9 cellular contexts compared by ENCODE assay signal in the genomic region with DNA sequence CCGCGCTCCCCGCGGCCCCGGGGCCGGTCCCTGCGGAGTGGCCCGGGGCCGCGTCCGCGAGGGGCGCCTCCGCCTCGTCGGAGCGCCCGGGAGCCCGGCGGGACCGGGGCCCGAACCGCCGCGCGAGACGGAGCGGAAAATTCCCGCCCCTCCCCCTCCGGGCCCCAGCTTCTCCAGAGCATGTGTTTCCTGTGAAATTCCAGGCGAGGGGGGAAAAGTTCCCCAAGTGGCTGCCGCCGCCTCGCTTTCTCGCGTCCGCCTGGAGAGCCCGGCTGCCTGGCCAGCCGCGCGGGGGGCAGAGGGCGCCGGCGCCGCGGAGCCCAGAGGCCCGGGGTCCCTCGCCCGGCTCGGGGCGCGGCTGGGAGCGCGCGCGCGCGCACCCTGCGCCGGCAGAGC. TPM values are rescaled to one million over a fixed set of nuclear protein-coding genes. Genes with fewer than 3 reads are reported as not detected.
DNase-seq lines count a peak whose midpoint lies in the region; ATAC-seq, FAIRE-seq and TF ChIP-seq lines count a peak whose summit lies in the region.
"Had no signal": no experiment of that assay in that cellular context is flagged by ENCODE, and none has a peak within 500 bp of the region (broad histone marks: within the 10 kb centered on the region; RNA-seq: fewer than 3 reads in every experiment).

No MANE protein-coding gene starts in this region.

- RAD21 ChIA-PET in GM12878 (lab: Charles Lee; ENCODE audit: unreplicated experiment), result no interaction called here

- no peak overlapping the region for H3K9ac ChIP-seq in GM12878 (ENCODE audit: control insufficient read depth, insufficient read depth, low read length)

- H3K4me1 ChIP-seq in GM12878 (ENCODE audit: control insufficient read depth, insufficient read depth, low read length) (0 out of 2 replicates have a peak, but pooled peaks cover 3% of the 10 kb centered on the region), suprapubic skin (peaks cover 24% of the 10 kb centered on the region)

- 23% methylated on average over 51 of the region's 60 CpGs for WGBS in GM12878 (ENCODE audit: insufficient coverage, insufficient replicate concordance, low lambda C conversion rate, missing lambda C conversion rate)
- 0% methylated on average over 5 of the region's 60 CpGs for WGBS in suprapubic skin

- no peaks in the 10 kb centered on the region for H3K36me3 ChIP-seq in GM12878 (ENCODE audit: control insufficient read depth in 2 of 2, insufficient read depth in 2 of 2, low read length in 1 of 2)
- H3K36me3 ChIP-seq in suprapubic skin, result no peaks in the 10 kb centered on the region

- SMC1A ChIA-PET in GM12878 (lab: Charles Lee; ENCODE audit: uncharacterized antibody, unreplicated experiment), result no interaction called here

- POLR2A ChIA-PET in HEK293T (lab: Yijun Ruan, JAX), result no interaction called here
- POLR2A ChIA-PET in GM12878 (lab: Charles Lee), result no interaction called here

- in situ Hi-C loops in GM12878 (cut with MboI), result loop anchor here (10.0 kb wide), 1 partner anchor 531 kb away; no protein-coding TSS in a partner anchor

- no peak for ATAC-seq in GM12878
- no peak for ATAC-seq in GM21737 (IDR thresholded peaks at IDR 0.05; ENCODE audit: unreplicated experiment)
- ATAC-seq in GM21447 (IDR thresholded peaks at IDR 0.05; ENCODE audit: unreplicated experiment), result no peak

- no peak for TF ChIP-seq CTCF in GM12878 (IDR thresholded peaks at IDR 0.05 in 2 of 3, conservative IDR thresholded peaks at IDR 0.05 in 1 of 3; ENCODE audit: control insufficient read depth in 2 of 3, extremely low read depth in 1 of 3, insufficient read depth in 1 of 3, low read depth in 3 of 3, low read length in 3 of 3)
- no peak for TF ChIP-seq CTCF in suprapubic skin (IDR thresholded peaks at IDR 0.05)

- CTCF ChIA-PET in HEK293T (lab: Yijun Ruan, JAX) (interaction anchor here (0.6 kb wide), 1 partner anchor 334 kb away, joined by 3 read pairs; no protein-coding TSS in a partner anchor), GM12878 (lab: Yijun Ruan, JAX) (no interaction called here)

- H3K9me3 ChIP-seq in GM12878 (replicated peaks; ENCODE audit: control insufficient read depth, insufficient read depth, low read length), result no peaks in the 10 kb centered on the region
- H3K9me3 ChIP-seq in suprapubic skin, result no peaks in the 10 kb centered on the region

- intact Hi-C loops in GM12878 (cut with micrococcal nuclease; ENCODE audit: unreplicated experiment), result no loop called here

- peaks cover 15 to 20% of the 10 kb centered on the region in 2 experiments; a peak in 3 of 4 replicates for H3K27me3 ChIP-seq in GM12878 (replicated peaks in 1 of 2; ENCODE audit: control insufficient read depth in 2 of 2, insufficient read depth in 2 of 2, low read length in 1 of 2)
- H3K27me3 ChIP-seq in layer of hippocampus (ENCODE audit: control insufficient read depth, insufficient read depth, low read length), result no peaks in the 10 kb centered on the region
- H3K27me3 ChIP-seq in suprapubic skin, result peaks cover 58% of the 10 kb centered on the region

- no TSS peak for BruUV-seq in GM12878 (replicated peaks; lab: Mats Ljungman, UMichigan)

- 0 out of 2 replicates have a peak overlapping the region, but pooled peaks have one; percentile 13 for H3K4me2 ChIP-seq in GM12878 (ENCODE audit: control insufficient read depth, insufficient read depth)

- TF ChIP-seq RAD21 in GM12878 (IDR thresholded peaks at IDR 0.05; ENCODE audit: insufficient read depth, low read depth, low read length), result no peak

- no peak overlapping the region for H2AFZ ChIP-seq in GM12878 (ENCODE audit: control insufficient read depth, low read depth, low read length)

- H3K27ac ChIP-seq in GM12878 (ENCODE audit: control insufficient read depth, insufficient read depth), result no peak overlapping the region
- peak overlapping the region; percentile 27 for H3K27ac ChIP-seq in layer of hippocampus (ENCODE audit: low read depth, low read length)
- H3K27ac ChIP-seq in suprapubic skin, result no peak overlapping the region

- TF ChIP-seq POLR2A in GM12878 (IDR thresholded peaks at IDR 0.05; ENCODE audit: low read depth, low read length) (no peak), suprapubic skin (IDR thresholded peaks at IDR 0.05) (no peak)

- FAIRE-seq in GM12878 (lab: Jason Lieb, UNC), result no peak

- no peaks in the 10 kb centered on the region for H4K20me1 ChIP-seq in GM12878 (ENCODE audit: control insufficient read depth, insufficient read depth)

- DNase-seq in HEK293T (ENCODE audit: extremely low spot score), result peak; percentile 13
- no peak for DNase-seq in GM12878 (ENCODE audit: low read depth, low spot score)
- DNase-seq in suprapubic skin (ENCODE audit: low spot score in 2 of 2), result no peak
- no peak for DNase-seq in NCI-H345 treated with DMSO at 0.1 percent for 48 hours (lab: John Stamatoyannopoulos, UW; ENCODE audit: unreplicated experiment)
- DNase-seq: activated CD4-positive, alpha-beta T cell treated with anti-CD3 and anti-CD28 coated beads, Interleukin-2, amount 50 U/mL, for 4 hours; effector CD8-positive, alpha-beta T cell had no signal

- no peaks in the 10 kb centered on the region for H3K79me2 ChIP-seq in GM12878 (ENCODE audit: control insufficient read depth, insufficient read depth, low read length)

- H3K4me3 ChIP-seq in GM12878, result no peak overlapping the region
- H3K4me3 ChIP-seq in suprapubic skin, result peak overlapping the region; percentile 62

- TF ChIP-seq EP300 in GM12878 (IDR thresholded peaks at IDR 0.05; ENCODE audit: borderline replicate concordance in 1 of 2, control insufficient read depth in 1 of 2, low read depth in 2 of 2, low read length in 2 of 2) (no peak), suprapubic skin (IDR thresholded peaks at IDR 0.05) (no peak)

TF ChIP-seq in HEK293T, 16 proteins besides CTCF, POLR2A, EP300 and RAD21 (continues in another document):
- TF ChIP-seq PKNOX1 (IDR thresholded peaks at IDR 0.05) (no peak), L3MBTL2 (conservative IDR thresholded peaks at IDR 0.05) (no peak), LEF1 (IDR thresholded peaks at IDR 0.05; ENCODE audit: borderline replicate concordance) (no peak)

TF ChIP-seq in GM12878, 131 proteins besides CTCF, POLR2A, EP300 and RAD21:
- TF ChIP-seq SUZ12 (IDR thresholded peaks at IDR 0.05; ENCODE audit: unreplicated experiment), result peak; percentile 46
- no peak for TF ChIP-seq GATAD2B (conservative IDR thresholded peaks at IDR 0.05; ENCODE audit: low read depth)
- TF ChIP-seq CHD4 (IDR thresholded peaks at IDR 0.05), result no peak
- no peak for TF ChIP-seq ZNF207 (IDR thresholded peaks at IDR 0.05; ENCODE audit: borderline replicate concordance)
- TF ChIP-seq SPI1 (IDR thresholded peaks at IDR 0.05; ENCODE audit: borderline replicate concordance, insufficient read depth, low read depth, low read length), result no peak

RNA-seq across cellular contexts. Expression of gene CACNA1C, which starts 0.9 kb away (rescaled TPM):
- total RNA-seq in GM12878 (2013; cell fraction: nucleolus; rRNA removed), result not detected in 2 replicates
- total RNA-seq in GM12878 (2014; rRNA removed) (under 0.01 and 0.05 TPM in 2 replicates), GM12878 (2014; rRNA removed; fragmentation: Illumina TruSeq; extraction: Trizol) (not detected in 2 replicates), GM12878 (2021) (0.13 TPM in 1 of 2 replicates, not detected in the other), suprapubic skin (1 to 10 TPM; 1.4 to 3.7 (median 2.2) TPM)
- 0.35 TPM for polyA plus RNA-seq in GM12878 (2011; ENCODE audit: low read depth)
- polyA plus RNA-seq in GM12878 (2011; rRNA removed) (not detected in 2 replicates), GM12878 (2014; fragmentation: Illumina TruSeq; extraction: Trizol) (0.09 TPM in 1 of 2 replicates, not detected in the other), GM12878 (2014; fragmentation: Nextera tagmentation; extraction: Ambion mirVana) (not detected), GM12878 (2014; rRNA removed) (0.01 TPM in 2 replicates), GM12878 (2016; fragmentation: Nextera tagmentation; extraction: Ambion mirVana) (under 1 TPM; 0.15 TPM)
- polyA plus RNA-seq in GM12878 (2011; cell fraction: cytosol; rRNA removed), result not detected in 2 replicates
- not detected in 2 replicates for polyA plus RNA-seq in GM12878 (2011; cell fraction: nucleus; rRNA removed)
- polyA plus RNA-seq in GM12878 (2012), result 0.04 TPM in 1 of 2 replicates, not detected in the other
- not detected in 2 replicates for polyA minus RNA-seq in GM12878 (2011; rRNA and poly(A)+ RNA removed)
- not detected in 2 replicates for polyA minus RNA-seq in GM12878 (2011; cell fraction: cytosol; rRNA and poly(A)+ RNA removed)
- polyA minus RNA-seq in GM12878 (2011; cell fraction: nucleus; rRNA and poly(A)+ RNA removed), result not detected in 2 replicates

RNA-seq across cellular contexts. Expression of gene DCP1B, which starts 49.4 kb away (rescaled TPM):
- total RNA-seq in GM12878 (2013; cell fraction: nucleolus; rRNA removed), result 34.9 and 37.2 TPM in 2 replicates
- total RNA-seq in GM12878 (2014; rRNA removed) (12.6 and 12.7 TPM in 2 replicates), GM12878 (2014; rRNA removed; fragmentation: Illumina TruSeq; extraction: Trizol) (11.7 and 12.3 TPM in 2 replicates), GM12878 (2021) (11.2 and 12.6 TPM in 2 replicates), suprapubic skin (10 to 100 TPM; 11.5 to 19.5 (median 13.3) TPM)
- polyA plus RNA-seq in GM12878 (2011; ENCODE audit: low read depth), result 11.7 TPM
- polyA plus RNA-seq in GM12878 (2011; rRNA removed) (22.7 and 23.6 TPM in 2 replicates), GM12878 (2014; fragmentation: Illumina TruSeq; extraction: Trizol) (17.9 and 20.4 TPM in 2 replicates), GM12878 (2014; fragmentation: Nextera tagmentation; extraction: Ambion mirVana) (1 to 10 TPM; 1.3 to 2.2 TPM), GM12878 (2014; rRNA removed) (17.2 and 18.8 TPM in 2 replicates), GM12878 (2016; fragmentation: Nextera tagmentation; extraction: Ambion mirVana) (10 to 100 TPM; 23.3 to 23.4 TPM)
- 24.1 and 26.1 TPM in 2 replicates for polyA plus RNA-seq in GM12878 (2011; cell fraction: cytosol; rRNA removed)
- polyA plus RNA-seq in GM12878 (2011; cell fraction: nucleus; rRNA removed), result 14.3 and 17.4 TPM in 2 replicates
- 8.8 and 9.5 TPM in 2 replicates for polyA plus RNA-seq in GM12878 (2012)
- polyA minus RNA-seq in GM12878 (2011; rRNA and poly(A)+ RNA removed), result 20.4 and 29.5 TPM in 2 replicates
- 5.8 and 6.3 TPM in 2 replicates for polyA minus RNA-seq in GM12878 (2011; cell fraction: cytosol; rRNA and poly(A)+ RNA removed)
- 12.5 and 22.3 TPM in 2 replicates for polyA minus RNA-seq in GM12878 (2011; cell fraction: nucleus; rRNA and poly(A)+ RNA removed)
